2 cellular contexts compared by ENCODE assay signal in the genomic region with DNA sequence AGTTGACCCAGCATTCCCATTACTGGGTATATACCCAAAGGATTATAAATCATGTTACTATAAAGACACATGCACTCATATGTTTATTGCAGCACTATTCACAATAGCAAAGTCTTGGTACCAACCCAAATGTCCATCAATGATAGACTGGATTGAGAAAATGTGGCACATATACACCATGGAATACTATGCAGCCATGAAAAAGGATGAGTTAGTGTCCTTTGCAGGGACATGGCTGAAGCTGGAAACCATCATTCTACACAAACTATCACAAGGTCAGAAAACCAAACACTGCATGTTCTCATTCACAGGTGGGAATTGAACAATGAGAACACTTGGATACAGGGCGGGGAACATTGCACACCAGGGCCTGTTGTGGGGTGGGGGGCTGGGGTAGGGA. TPM values are rescaled to one million over a fixed set of nuclear protein-coding genes. Genes with fewer than 3 reads are reported as not detected.
"Had no signal": no experiment of that assay in that cellular context is flagged by ENCODE, and none has a peak within 500 bp of the region (broad histone marks: within the 10 kb centered on the region; RNA-seq: fewer than 3 reads in every experiment).

No MANE protein-coding gene starts in this region.

RNA-seq across cellular contexts. Expression of a gene that starts 5.0 kb away (rescaled TPM):
- total RNA-seq: G401, GM12878 had no signal
- polyA plus RNA-seq: GM12878 had no signal

RNA-seq across cellular contexts. Expression of a gene that starts 21.1 kb away (rescaled TPM):
- total RNA-seq: G401, GM12878 had no signal
- polyA plus RNA-seq: GM12878 had no signal

RNA-seq across cellular contexts. Expression of a gene that starts 27.3 kb away (rescaled TPM):
- total RNA-seq: G401, GM12878 had no signal

RNA-seq across cellular contexts. Expression of a gene that starts 38.9 kb away (rescaled TPM):
- total RNA-seq: G401, GM12878 had no signal
- polyA plus RNA-seq: GM12878 had no signal
